In genomic region chr15:27541581-27541980, GRCh38 we compare ENCODE assay signal across 15 cellular contexts.
DNase-seq lines count a peak whose midpoint lies in the region; ATAC-seq and TF ChIP-seq lines count a peak whose summit lies in the region.
"Had no signal": no experiment of that assay in that cellular context is flagged by ENCODE, and none has a peak within 500 bp of the region (broad histone marks: within the 10 kb centered on the region; RNA-seq: fewer than 3 reads in every experiment).

No MANE protein-coding gene starts in this region.

- H3K4me2 ChIP-seq in GM23338: no peak overlapping the region

- no peaks in the 10 kb centered on the region for H4K20me1 ChIP-seq in GM23338 (replicated peaks; ENCODE audit: insufficient read depth)

- H3K9me3 ChIP-seq in aorta (ENCODE audit: control insufficient read depth, low read length): no peaks in the 10 kb centered on the region
- H3K9me3 ChIP-seq: HAP-1 had no signal

- intact Hi-C loops in aorta (cut with DNase I): no loop called here

- peaks cover 2% of the 10 kb centered on the region; the same call in 1 of the 2 replicates for H3K9me2 ChIP-seq in GM23338 (ENCODE audit: insufficient read depth)

- no peak overlapping the region for H3K27ac Mint-ChIP-seq in GM23338
- H3K27ac Mint-ChIP-seq in stimulated activated memory B cell treated with anti-CD40 and anti-IgM and Interleukin-4, amounts not matched to agents 10 μg/mL and 1 μg/mL and 100 μg/mL, for 72 hours: no peak overlapping the region
- no peak overlapping the region for H3K27ac Mint-ChIP-seq in mesothelial cell of epicardium
- H3K27ac Mint-ChIP-seq: CD4-positive, alpha-beta memory T cell; HFFc6 had no signal

- H2AFZ ChIP-seq in GM23338: peak overlapping the region; percentile 66
- H2AFZ ChIP-seq: GM23248 had no signal

- H3K4me1 ChIP-seq in GM23338 (ENCODE audit: insufficient read depth) (peaks cover 20% of the 10 kb centered on the region), aorta (ENCODE audit: control insufficient read depth in 1 of 2, insufficient read depth in 2 of 2, low read length in 2 of 2) (no peaks in the 10 kb centered on the region)
- H3K4me1 ChIP-seq: HAP-1 had no signal

- H3F3A ChIP-seq in GM23338 (replicated peaks; ENCODE audit: low read depth): no peaks in the 10 kb centered on the region

- 94 to 95% methylated on average over 19 to 40 of the region's 40 CpGs for WGBS in aorta, 2 donors

- no peaks in the 10 kb centered on the region for H3K27me3 Mint-ChIP-seq in GM23338 (ENCODE audit: insufficient read depth, low read depth, poor library complexity)
- no peaks in the 10 kb centered on the region for H3K27me3 Mint-ChIP-seq in stimulated activated memory B cell treated with anti-CD40 and anti-IgM and Interleukin-4, amounts not matched to agents 10 μg/mL and 1 μg/mL and 100 μg/mL, for 72 hours
- peaks cover 2% of the 10 kb centered on the region for H3K27me3 Mint-ChIP-seq in mesothelial cell of epicardium (ENCODE audit: low read depth)

- DNase-seq in GM23338 (ENCODE audit: low spot score) (no peak), H7 (peak; percentile 32), aorta (no peak), nucleus accumbens (lab: John Stamatoyannopoulos, UW) (no peak), mesothelial cell of epicardium (ENCODE audit: low spot score in 2 of 2, unreplicated experiment in 2 of 2) (no peak)
- DNase-seq: C1 segment of cervical spinal cord; Calu3; CD4-positive, alpha-beta memory T cell; COR-L47; DMS53; DND-41; GM23248; HFFc6 had no signal

- TF ChIP-seq CTCF in GM23338 (conservative IDR thresholded peaks at IDR 0.05; ENCODE audit: low read depth in 2 of 2) (no peak), mesothelial cell of epicardium (IDR thresholded peaks at IDR 0.05; ENCODE audit: unreplicated experiment) (no peak)

- H3K27ac ChIP-seq in GM23338 (ENCODE audit: low read depth) (no peak overlapping the region), aorta (ENCODE audit: low read depth in 1 of 2, low read length in 2 of 2) (no peak overlapping the region)
- H3K27ac ChIP-seq: GM23248 had no signal

- H3K36me3 ChIP-seq in GM23338 (ENCODE audit: insufficient read depth) (no peaks in the 10 kb centered on the region), H7 (replicated peaks; ENCODE audit: control insufficient read depth, insufficient read depth, low read length) (no peaks in the 10 kb centered on the region), aorta (ENCODE audit: control insufficient read depth in 1 of 2, insufficient read depth in 2 of 2, low read length in 1 of 2) (no peaks in the 10 kb centered on the region)
- H3K36me3 ChIP-seq: HAP-1 had no signal

- H3K9me3 Mint-ChIP-seq in GM23338 (no peaks in the 10 kb centered on the region), mesothelial cell of epicardium (no peaks in the 10 kb centered on the region)
- H3K9me3 Mint-ChIP-seq in stimulated activated memory B cell treated with anti-CD40 and anti-IgM and Interleukin-4, amounts not matched to agents 10 μg/mL and 1 μg/mL and 100 μg/mL, for 72 hours: peaks cover 4% of the 10 kb centered on the region

- H3K4me1 Mint-ChIP-seq in GM23338 (peaks cover 6% of the 10 kb centered on the region), mesothelial cell of epicardium (no peaks in the 10 kb centered on the region)
- H3K4me1 Mint-ChIP-seq in stimulated activated memory B cell treated with anti-CD40 and anti-IgM and Interleukin-4, amounts not matched to agents 10 μg/mL and 1 μg/mL and 100 μg/mL, for 72 hours: no peaks in the 10 kb centered on the region
- H3K4me1 Mint-ChIP-seq: CD4-positive, alpha-beta memory T cell had no signal

- H3K4me3 ChIP-seq in GM23338 (no peak overlapping the region), H7 (ENCODE audit: insufficient read depth, low read depth, low read length) (no peak overlapping the region), aorta (ENCODE audit: low read length in 2 of 2) (no peak overlapping the region)
- H3K4me3 ChIP-seq: GM23248, HAP-1 had no signal

- H3K4me3 Mint-ChIP-seq in GM23338 (no peak overlapping the region), mesothelial cell of epicardium (no peak overlapping the region)
- no peak overlapping the region for H3K4me3 Mint-ChIP-seq in stimulated activated memory B cell treated with anti-CD40 and anti-IgM and Interleukin-4, amounts not matched to agents 10 μg/mL and 1 μg/mL and 100 μg/mL, for 72 hours
- H3K4me3 Mint-ChIP-seq: CD4-positive, alpha-beta memory T cell; HFFc6 had no signal

- no peak for ATAC-seq in GM23338
- ATAC-seq in stimulated activated memory B cell treated with anti-CD40 and anti-IgM and Interleukin-4, amounts not matched to agents 10 μg/mL and 1 μg/mL and 100 μg/mL, for 72 hours: peak; percentile 47
- peak; percentile 59 for ATAC-seq in aorta (ENCODE audit: low FRiP score)

- no peaks in the 10 kb centered on the region for H3K36me3 Mint-ChIP-seq in GM23338 (ENCODE audit: low read depth)
- peaks cover 4% of the 10 kb centered on the region for H3K36me3 Mint-ChIP-seq in stimulated activated memory B cell treated with anti-CD40 and anti-IgM and Interleukin-4, amounts not matched to agents 10 μg/mL and 1 μg/mL and 100 μg/mL, for 72 hours
- H3K36me3 Mint-ChIP-seq in mesothelial cell of epicardium: no peaks in the 10 kb centered on the region
- H3K36me3 Mint-ChIP-seq: CD4-positive, alpha-beta memory T cell had no signal

- H3K27me3 ChIP-seq in GM23338 (ENCODE audit: insufficient read depth): no peaks in the 10 kb centered on the region
- no peaks in the 10 kb centered on the region for H3K27me3 ChIP-seq in H7 (ENCODE audit: control insufficient read depth, insufficient read depth, low read length)
- no peaks in the 10 kb centered on the region for H3K27me3 ChIP-seq in aorta (ENCODE audit: control insufficient read depth in 1 of 2, insufficient read depth in 2 of 2, low read length in 1 of 2)

- H3K79me2 ChIP-seq in GM23338 (replicated peaks; ENCODE audit: insufficient read depth): no peaks in the 10 kb centered on the region

TF ChIP-seq in GM23338, 12 proteins besides CTCF, POLR2A, EP300 and RAD21 (continues in another document):
- TF ChIP-seq STAT1 (IDR thresholded peaks at IDR 0.05; ENCODE audit: unreplicated experiment) (no peak), REST (IDR thresholded peaks at IDR 0.05; ENCODE audit: unreplicated experiment) (no peak), ETS1 (IDR thresholded peaks at IDR 0.05) (no peak), NANOG (IDR thresholded peaks at IDR 0.05; ENCODE audit: borderline replicate concordance) (no peak), ZNF114 (CRISPR knock-in tag; IDR thresholded peaks at IDR 0.05) (no peak), ZNF331 (CRISPR knock-in tag; IDR thresholded peaks at IDR 0.05; ENCODE audit: low read depth) (no peak), JUNB (IDR thresholded peaks at IDR 0.05; ENCODE audit: unreplicated experiment) (no peak), POLR2AphosphoS5 (IDR thresholded peaks at IDR 0.05; ENCODE audit: low read depth) (no peak), EZH2phosphoT487 (IDR thresholded peaks at IDR 0.05; ENCODE audit: unreplicated experiment) (no peak)
